Comparison of ENCODE assay signal across 4 cellular contexts in the genomic region with DNA sequence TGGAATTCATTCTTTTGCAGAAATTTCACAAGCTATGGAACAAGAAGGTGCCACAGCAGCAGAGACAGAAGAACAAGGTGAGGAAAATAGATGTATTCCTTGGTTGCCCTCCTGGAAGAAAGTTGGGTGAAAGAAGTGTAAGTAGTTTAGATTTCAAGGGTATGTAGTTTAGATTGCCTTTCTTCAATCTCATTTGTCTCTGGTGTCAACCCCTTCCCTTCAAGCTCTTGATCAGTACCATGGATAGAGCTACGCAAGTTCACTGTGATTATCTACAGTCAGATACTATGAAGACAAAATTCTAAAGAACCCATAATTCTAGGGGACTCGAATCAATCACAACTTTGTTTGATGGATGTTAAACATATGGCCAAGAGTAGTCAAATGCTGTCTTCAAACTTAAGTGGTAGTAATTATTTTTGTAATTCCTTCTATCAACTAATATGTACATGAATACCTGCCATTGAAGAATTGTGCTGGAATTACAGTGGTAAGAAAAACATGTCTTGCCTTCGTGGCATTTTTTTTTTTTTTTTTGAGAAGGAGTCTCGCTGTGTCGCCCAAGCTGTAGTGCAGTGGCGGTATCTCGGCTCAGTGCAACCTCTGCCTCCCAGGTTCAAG. TPM values are rescaled to one million over a fixed set of nuclear protein-coding genes. Genes with fewer than 3 reads are reported as not detected.
"Had no signal": no experiment of that assay in that cellular context is flagged by ENCODE, and none has a peak within 500 bp of the region (broad histone marks: within the 10 kb centered on the region; RNA-seq: fewer than 3 reads in every experiment).

No MANE protein-coding gene starts in this region.

RNA-seq across cellular contexts. Expression of gene NLRP5, which starts 33.9 kb away (rescaled TPM):
- total RNA-seq: GM23338, H9, HT-29, IMR-90 had no signal
- polyA plus RNA-seq: GM23338, IMR-90 had no signal
